ENCODE assay signal across 3 cellular contexts in the genomic region with DNA sequence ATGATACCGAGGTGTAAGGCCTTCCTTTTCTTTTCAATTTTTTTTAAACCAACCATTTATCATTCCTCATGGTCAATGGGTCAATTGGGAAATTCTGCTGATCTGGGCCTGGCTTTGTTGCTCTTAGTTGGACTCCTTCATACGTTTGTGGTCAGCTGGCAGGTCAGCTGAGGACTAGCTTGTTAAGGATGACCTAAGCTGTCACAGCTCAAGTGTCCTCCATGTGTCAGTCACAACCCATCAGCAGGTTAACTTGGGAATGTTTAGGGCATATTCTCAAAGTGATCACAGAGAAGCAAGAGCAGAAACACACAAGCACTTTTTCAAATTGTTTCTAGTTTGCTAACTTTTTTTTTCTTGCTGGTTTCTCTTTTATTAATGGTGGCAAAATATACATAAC.
TF ChIP-seq lines count a peak whose summit lies in the region.

No MANE protein-coding gene starts in this region.

TF ChIP-seq in IMR-90, 13 proteins besides CTCF, POLR2A, EP300 and RAD21:
- TF ChIP-seq MAFK (IDR thresholded peaks at IDR 0.05; ENCODE audit: low read depth, low read length) = no peak
- TF ChIP-seq, protein P1, sequence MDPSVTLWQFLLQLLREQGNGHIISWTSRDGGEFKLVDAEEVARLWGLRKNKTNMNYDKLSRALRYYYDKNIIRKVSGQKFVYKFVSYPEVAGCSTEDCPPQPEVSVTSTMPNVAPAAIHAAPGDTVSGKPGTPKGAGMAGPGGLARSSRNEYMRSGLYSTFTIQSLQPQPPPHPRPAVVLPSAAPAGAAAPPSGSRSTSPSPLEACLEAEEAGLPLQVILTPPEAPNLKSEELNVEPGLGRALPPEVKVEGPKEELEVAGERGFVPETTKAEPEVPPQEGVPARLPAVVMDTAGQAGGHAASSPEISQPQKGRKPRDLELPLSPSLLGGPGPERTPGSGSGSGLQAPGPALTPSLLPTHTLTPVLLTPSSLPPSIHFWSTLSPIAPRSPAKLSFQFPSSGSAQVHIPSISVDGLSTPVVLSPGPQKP (IDR thresholded peaks at IDR 0.05; ENCODE audit: borderline replicate concordance, low read depth, low read length) = no peak
- no peak for TF ChIP-seq SMC3 (IDR thresholded peaks at IDR 0.05; ENCODE audit: low read depth, low read length)
- no peak for TF ChIP-seq NFE2L2 (IDR thresholded peaks at IDR 0.05; ENCODE audit: low read depth, low read length)
- TF ChIP-seq CHD1 (IDR thresholded peaks at IDR 0.05; ENCODE audit: low read depth, low read length) = no peak
- TF ChIP-seq MAZ (IDR thresholded peaks at IDR 0.05; ENCODE audit: borderline replicate concordance, low read depth, low read length) = no peak
- no peak for TF ChIP-seq RFX5 (IDR thresholded peaks at IDR 0.05; ENCODE audit: low read depth, low read length)
- no peak for TF ChIP-seq FOS (IDR thresholded peaks at IDR 0.05; ENCODE audit: low read depth, low read length)

TF ChIP-seq in GM12878, 131 proteins besides CTCF, POLR2A, EP300 and RAD21:
- TF ChIP-seq SUZ12 (IDR thresholded peaks at IDR 0.05; ENCODE audit: unreplicated experiment) (no peak), RCOR1 (conservative IDR thresholded peaks at IDR 0.05; ENCODE audit: low read depth, low read length) (no peak), POLR2AphosphoS5 (IDR thresholded peaks at IDR 0.05; ENCODE audit: low read length) (no peak), NFIC (IDR thresholded peaks at IDR 0.05; ENCODE audit: low read depth, low read length) (no peak), CHD4 (IDR thresholded peaks at IDR 0.05) (no peak)
- TF ChIP-seq, protein P2, sequence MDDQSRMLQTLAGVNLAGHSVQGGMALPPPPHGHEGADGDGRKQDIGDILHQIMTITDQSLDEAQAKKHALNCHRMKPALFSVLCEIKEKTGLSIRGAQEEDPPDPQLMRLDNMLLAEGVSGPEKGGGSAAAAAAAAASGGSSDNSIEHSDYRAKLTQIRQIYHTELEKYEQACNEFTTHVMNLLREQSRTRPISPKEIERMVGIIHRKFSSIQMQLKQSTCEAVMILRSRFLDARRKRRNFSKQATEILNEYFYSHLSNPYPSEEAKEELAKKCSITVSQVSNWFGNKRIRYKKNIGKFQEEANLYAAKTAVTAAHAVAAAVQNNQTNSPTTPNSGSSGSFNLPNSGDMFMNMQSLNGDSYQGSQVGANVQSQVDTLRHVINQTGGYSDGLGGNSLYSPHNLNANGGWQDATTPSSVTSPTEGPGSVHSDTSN (IDR thresholded peaks at IDR 0.05; ENCODE audit: insufficient replicate concordance, low read depth, low read length) = no peak
- TF ChIP-seq, protein P3, sequence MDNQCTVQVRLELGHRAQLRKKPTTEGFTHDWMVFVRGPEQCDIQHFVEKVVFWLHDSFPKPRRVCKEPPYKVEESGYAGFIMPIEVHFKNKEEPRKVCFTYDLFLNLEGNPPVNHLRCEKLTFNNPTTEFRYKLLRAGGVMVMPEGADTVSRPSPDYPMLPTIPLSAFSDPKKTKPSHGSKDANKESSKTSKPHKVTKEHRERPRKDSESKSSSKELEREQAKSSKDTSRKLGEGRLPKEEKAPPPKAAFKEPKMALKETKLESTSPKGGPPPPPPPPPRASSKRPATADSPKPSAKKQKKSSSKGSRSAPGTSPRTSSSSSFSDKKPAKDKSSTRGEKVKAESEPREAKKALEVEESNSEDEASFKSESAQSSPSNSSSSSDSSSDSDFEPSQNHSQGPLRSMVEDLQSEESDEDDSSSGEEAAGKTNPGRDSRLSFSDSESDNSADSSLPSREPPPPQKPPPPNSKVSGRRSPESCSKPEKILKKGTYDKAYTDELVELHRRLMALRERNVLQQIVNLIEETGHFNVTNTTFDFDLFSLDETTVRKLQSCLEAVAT (IDR thresholded peaks at IDR 0.05) = no peak

TF ChIP-seq in GM23338, 12 proteins besides CTCF, POLR2A, EP300 and RAD21:
- TF ChIP-seq ZNF114 (CRISPR knock-in tag; IDR thresholded peaks at IDR 0.05) (no peak), NANOG (IDR thresholded peaks at IDR 0.05; ENCODE audit: borderline replicate concordance) (no peak), EZH2phosphoT487 (IDR thresholded peaks at IDR 0.05; ENCODE audit: unreplicated experiment) (no peak), JUNB (IDR thresholded peaks at IDR 0.05; ENCODE audit: unreplicated experiment) (no peak), CREB1 (CRISPR knock-in tag; IDR thresholded peaks at IDR 0.05; ENCODE audit: low read depth) (no peak), ZNF331 (CRISPR knock-in tag; IDR thresholded peaks at IDR 0.05; ENCODE audit: low read depth) (no peak), POLR2AphosphoS5 (IDR thresholded peaks at IDR 0.05; ENCODE audit: low read depth) (no peak), EZH2 (IDR thresholded peaks at IDR 0.05; ENCODE audit: low read depth, unreplicated experiment) (no peak), STAT1 (IDR thresholded peaks at IDR 0.05; ENCODE audit: unreplicated experiment) (no peak)
- TF ChIP-seq, protein P4, sequence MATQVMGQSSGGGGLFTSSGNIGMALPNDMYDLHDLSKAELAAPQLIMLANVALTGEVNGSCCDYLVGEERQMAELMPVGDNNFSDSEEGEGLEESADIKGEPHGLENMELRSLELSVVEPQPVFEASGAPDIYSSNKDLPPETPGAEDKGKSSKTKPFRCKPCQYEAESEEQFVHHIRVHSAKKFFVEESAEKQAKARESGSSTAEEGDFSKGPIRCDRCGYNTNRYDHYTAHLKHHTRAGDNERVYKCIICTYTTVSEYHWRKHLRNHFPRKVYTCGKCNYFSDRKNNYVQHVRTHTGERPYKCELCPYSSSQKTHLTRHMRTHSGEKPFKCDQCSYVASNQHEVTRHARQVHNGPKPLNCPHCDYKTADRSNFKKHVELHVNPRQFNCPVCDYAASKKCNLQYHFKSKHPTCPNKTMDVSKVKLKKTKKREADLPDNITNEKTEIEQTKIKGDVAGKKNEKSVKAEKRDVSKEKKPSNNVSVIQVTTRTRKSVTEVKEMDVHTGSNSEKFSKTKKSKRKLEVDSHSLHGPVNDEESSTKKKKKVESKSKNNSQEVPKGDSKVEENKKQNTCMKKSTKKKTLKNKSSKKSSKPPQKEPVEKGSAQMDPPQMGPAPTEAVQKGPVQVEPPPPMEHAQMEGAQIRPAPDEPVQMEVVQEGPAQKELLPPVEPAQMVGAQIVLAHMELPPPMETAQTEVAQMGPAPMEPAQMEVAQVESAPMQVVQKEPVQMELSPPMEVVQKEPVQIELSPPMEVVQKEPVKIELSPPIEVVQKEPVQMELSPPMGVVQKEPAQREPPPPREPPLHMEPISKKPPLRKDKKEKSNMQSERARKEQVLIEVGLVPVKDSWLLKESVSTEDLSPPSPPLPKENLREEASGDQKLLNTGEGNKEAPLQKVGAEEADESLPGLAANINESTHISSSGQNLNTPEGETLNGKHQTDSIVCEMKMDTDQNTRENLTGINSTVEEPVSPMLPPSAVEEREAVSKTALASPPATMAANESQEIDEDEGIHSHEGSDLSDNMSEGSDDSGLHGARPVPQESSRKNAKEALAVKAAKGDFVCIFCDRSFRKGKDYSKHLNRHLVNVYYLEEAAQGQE (IDR thresholded peaks at IDR 0.05; ENCODE audit: unreplicated experiment) = no peak
- TF ChIP-seq, protein P5, sequence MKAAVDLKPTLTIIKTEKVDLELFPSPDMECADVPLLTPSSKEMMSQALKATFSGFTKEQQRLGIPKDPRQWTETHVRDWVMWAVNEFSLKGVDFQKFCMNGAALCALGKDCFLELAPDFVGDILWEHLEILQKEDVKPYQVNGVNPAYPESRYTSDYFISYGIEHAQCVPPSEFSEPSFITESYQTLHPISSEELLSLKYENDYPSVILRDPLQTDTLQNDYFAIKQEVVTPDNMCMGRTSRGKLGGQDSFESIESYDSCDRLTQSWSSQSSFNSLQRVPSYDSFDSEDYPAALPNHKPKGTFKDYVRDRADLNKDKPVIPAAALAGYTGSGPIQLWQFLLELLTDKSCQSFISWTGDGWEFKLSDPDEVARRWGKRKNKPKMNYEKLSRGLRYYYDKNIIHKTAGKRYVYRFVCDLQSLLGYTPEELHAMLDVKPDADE (IDR thresholded peaks at IDR 0.05) = no peak
- TF ChIP-seq, protein P6, sequence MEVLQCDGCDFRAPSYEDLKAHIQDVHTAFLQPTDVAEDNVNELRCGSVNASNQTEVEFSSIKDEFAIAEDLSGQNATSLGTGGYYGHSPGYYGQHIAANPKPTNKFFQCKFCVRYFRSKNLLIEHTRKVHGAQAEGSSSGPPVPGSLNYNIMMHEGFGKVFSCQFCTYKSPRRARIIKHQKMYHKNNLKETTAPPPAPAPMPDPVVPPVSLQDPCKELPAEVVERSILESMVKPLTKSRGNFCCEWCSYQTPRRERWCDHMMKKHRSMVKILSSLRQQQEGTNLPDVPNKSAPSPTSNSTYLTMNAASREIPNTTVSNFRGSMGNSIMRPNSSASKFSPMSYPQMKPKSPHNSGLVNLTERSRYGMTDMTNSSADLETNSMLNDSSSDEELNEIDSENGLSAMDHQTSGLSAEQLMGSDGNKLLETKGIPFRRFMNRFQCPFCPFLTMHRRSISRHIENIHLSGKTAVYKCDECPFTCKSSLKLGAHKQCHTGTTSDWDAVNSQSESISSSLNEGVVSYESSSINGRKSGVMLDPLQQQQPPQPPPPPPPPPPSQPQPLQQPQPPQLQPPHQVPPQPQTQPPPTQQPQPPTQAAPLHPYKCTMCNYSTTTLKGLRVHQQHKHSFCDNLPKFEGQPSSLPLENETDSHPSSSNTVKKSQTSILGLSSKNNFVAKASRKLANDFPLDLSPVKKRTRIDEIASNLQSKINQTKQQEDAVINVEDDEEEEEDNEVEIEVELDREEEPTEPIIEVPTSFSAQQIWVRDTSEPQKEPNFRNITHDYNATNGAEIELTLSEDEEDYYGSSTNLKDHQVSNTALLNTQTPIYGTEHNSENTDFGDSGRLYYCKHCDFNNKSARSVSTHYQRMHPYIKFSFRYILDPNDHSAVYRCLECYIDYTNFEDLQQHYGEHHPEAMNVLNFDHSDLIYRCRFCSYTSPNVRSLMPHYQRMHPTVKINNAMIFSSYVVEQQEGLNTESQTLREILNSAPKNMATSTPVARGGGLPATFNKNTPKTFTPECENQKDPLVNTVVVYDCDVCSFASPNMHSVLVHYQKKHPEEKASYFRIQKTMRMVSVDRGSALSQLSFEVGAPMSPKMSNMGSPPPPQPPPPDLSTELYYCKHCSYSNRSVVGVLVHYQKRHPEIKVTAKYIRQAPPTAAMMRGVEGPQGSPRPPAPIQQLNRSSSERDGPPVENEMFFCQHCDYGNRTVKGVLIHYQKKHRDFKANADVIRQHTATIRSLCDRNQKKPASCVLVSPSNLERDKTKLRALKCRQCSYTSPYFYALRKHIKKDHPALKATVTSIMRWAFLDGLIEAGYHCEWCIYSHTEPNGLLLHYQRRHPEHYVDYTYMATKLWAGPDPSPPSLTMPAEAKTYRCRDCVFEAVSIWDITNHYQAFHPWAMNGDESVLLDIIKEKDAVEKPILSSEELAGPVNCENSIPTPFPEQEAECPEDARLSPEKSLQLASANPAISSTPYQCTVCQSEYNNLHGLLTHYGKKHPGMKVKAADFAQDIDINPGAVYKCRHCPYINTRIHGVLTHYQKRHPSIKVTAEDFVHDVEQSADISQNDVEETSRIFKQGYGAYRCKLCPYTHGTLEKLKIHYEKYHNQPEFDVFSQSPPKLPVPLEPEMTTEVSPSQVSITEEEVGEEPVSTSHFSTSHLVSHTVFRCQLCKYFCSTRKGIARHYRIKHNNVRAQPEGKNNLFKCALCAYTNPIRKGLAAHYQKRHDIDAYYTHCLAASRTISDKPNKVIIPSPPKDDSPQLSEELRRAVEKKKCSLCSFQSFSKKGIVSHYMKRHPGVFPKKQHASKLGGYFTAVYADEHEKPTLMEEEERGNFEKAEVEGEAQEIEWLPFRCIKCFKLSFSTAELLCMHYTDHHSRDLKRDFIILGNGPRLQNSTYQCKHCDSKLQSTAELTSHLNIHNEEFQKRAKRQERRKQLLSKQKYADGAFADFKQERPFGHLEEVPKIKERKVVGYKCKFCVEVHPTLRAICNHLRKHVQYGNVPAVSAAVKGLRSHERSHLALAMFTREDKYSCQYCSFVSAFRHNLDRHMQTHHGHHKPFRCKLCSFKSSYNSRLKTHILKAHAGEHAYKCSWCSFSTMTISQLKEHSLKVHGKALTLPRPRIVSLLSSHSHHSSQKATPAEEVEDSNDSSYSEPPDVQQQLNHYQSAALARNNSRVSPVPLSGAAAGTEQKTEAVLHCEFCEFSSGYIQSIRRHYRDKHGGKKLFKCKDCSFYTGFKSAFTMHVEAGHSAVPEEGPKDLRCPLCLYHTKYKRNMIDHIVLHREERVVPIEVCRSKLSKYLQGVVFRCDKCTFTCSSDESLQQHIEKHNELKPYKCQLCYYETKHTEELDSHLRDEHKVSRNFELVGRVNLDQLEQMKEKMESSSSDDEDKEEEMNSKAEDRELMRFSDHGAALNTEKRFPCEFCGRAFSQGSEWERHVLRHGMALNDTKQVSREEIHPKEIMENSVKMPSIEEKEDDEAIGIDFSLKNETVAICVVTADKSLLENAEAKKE (CRISPR knock-in tag; IDR thresholded peaks at IDR 0.05) = no peak
